In genomic region chr4:52640808-52641595, GRCh38 we compare ENCODE assay signal across 12 cellular contexts. TPM values are rescaled to one million over a fixed set of nuclear protein-coding genes. Genes with fewer than 3 reads are reported as not detected.
DNase-seq lines count a peak whose midpoint lies in the region; TF ChIP-seq lines count a peak whose summit lies in the region.
"Had no signal": no experiment of that assay in that cellular context is flagged by ENCODE, and none has a peak within 500 bp of the region (broad histone marks: within the 10 kb centered on the region; RNA-seq: fewer than 3 reads in every experiment).

No MANE protein-coding gene starts in this region.

- H3K9me3 ChIP-seq in testis: no peaks in the 10 kb centered on the region
- H3K9me3 ChIP-seq in CD8-positive, alpha-beta memory T cell (ENCODE audit: low read length): no peaks in the 10 kb centered on the region

- H3K27ac ChIP-seq in testis: peak overlapping the region; percentile 22 to 62
- H3K27ac ChIP-seq in CD8-positive, alpha-beta memory T cell (ENCODE audit: low read depth, low read length): no peak overlapping the region

- intact Hi-C loops in testis (cut with DNase I; ENCODE audit: low total_unique reads): no loop called here

- DNase-seq in HT1080 (ENCODE audit: low read depth) (peak; percentile 27), amniotic epithelial cell (ENCODE audit: low read depth) (peak; percentile 49), fibroblast of villous mesenchyme (ENCODE audit: low read depth) (peak; percentile 56), testis (peak; percentile 59), NCI-H748 treated with DMSO at 0.1 percent for 48 hours (lab: John Stamatoyannopoulos, UW) (no peak)
- DNase-seq in activated naive CD8-positive, alpha-beta T cell treated with anti-CD3 and anti-CD28 coated beads for 36 hours: no peak
- no peak for DNase-seq in CD8-positive, alpha-beta memory T cell
- DNase-seq: activated CD4-positive, alpha-beta T cell treated with anti-CD3 and anti-CD28 coated beads for 4 hours; activated effector memory CD4-positive, alpha-beta T cell treated with anti-CD3 and anti-CD28 coated beads, Interleukin-2, amount 50 U/mL, for 16 hours; DMS 273 treated with DMSO at 0.1 percent for 48 hours; NCI-H1092; NCI-H82 had no signal

- no peak for TF ChIP-seq POLR2A in testis (IDR thresholded peaks at IDR 0.05)

- no peak overlapping the region for H3K4me3 Mint-ChIP-seq in activated naive CD8-positive, alpha-beta T cell treated with anti-CD3 and anti-CD28 coated beads for 36 hours
- H3K4me3 Mint-ChIP-seq in CD8-positive, alpha-beta memory T cell: no peak overlapping the region

- no peaks in the 10 kb centered on the region for H3K27me3 Mint-ChIP-seq in activated naive CD8-positive, alpha-beta T cell treated with anti-CD3 and anti-CD28 coated beads for 36 hours
- H3K27me3 Mint-ChIP-seq in CD8-positive, alpha-beta memory T cell: no peaks in the 10 kb centered on the region

- CTCF ChIA-PET in CD8-positive, alpha-beta memory T cell (lab: Charles Lee): no interaction called here

- H3K36me3 ChIP-seq in testis (ENCODE audit: low read depth, missing control alignments): no peaks in the 10 kb centered on the region
- no peaks in the 10 kb centered on the region for H3K36me3 ChIP-seq in CD8-positive, alpha-beta memory T cell (ENCODE audit: insufficient read depth, low read length)

- H3K4me1 ChIP-seq in testis: peaks cover 34% of the 10 kb centered on the region
- no peaks in the 10 kb centered on the region for H3K4me1 ChIP-seq in CD8-positive, alpha-beta memory T cell (ENCODE audit: insufficient read depth, low read length)

- no peak for TF ChIP-seq CTCF in fibroblast of villous mesenchyme (IDR thresholded peaks at IDR 0.05; ENCODE audit: insufficient read depth, low read depth, low read length)
- no peak for TF ChIP-seq CTCF in testis (IDR thresholded peaks at IDR 0.05)

- no peaks in the 10 kb centered on the region for H3K9me3 Mint-ChIP-seq in activated naive CD8-positive, alpha-beta T cell treated with anti-CD3 and anti-CD28 coated beads for 36 hours
- no peaks in the 10 kb centered on the region for H3K9me3 Mint-ChIP-seq in CD8-positive, alpha-beta memory T cell

- 39 to 43% methylated on average over 7 of the region's 7 CpGs for WGBS in testis, 2 donors

- no peak overlapping the region for H3K27ac Mint-ChIP-seq in activated naive CD8-positive, alpha-beta T cell treated with anti-CD3 and anti-CD28 coated beads for 36 hours
- no peak overlapping the region for H3K27ac Mint-ChIP-seq in CD8-positive, alpha-beta memory T cell

- no peak overlapping the region for H3K4me3 ChIP-seq in fibroblast of villous mesenchyme (ENCODE audit: low read depth, low read length)
- H3K4me3 ChIP-seq in testis: no peak overlapping the region
- H3K4me3 ChIP-seq in CD8-positive, alpha-beta memory T cell (ENCODE audit: low read length): no peak overlapping the region

- no peaks in the 10 kb centered on the region for H3K27me3 ChIP-seq in testis
- H3K27me3 ChIP-seq in CD8-positive, alpha-beta memory T cell (ENCODE audit: insufficient read depth, low read length, poor library complexity, severe bottlenecking): no peaks in the 10 kb centered on the region

- peaks cover 13% of the 10 kb centered on the region for H3K4me1 Mint-ChIP-seq in activated naive CD8-positive, alpha-beta T cell treated with anti-CD3 and anti-CD28 coated beads for 36 hours
- peaks cover 15 to 58% (median 52%) of the 10 kb centered on the region in 3 donors for H3K4me1 Mint-ChIP-seq in CD8-positive, alpha-beta memory T cell

- POLR2A ChIA-PET in CD8-positive, alpha-beta memory T cell (lab: Charles Lee): no interaction called here

- H3K36me3 Mint-ChIP-seq in activated naive CD8-positive, alpha-beta T cell treated with anti-CD3 and anti-CD28 coated beads for 36 hours: no peaks in the 10 kb centered on the region
- peaks cover 0 to under 1% (median 0%) of the 10 kb centered on the region in 3 donors for H3K36me3 Mint-ChIP-seq in CD8-positive, alpha-beta memory T cell

RNA-seq across cellular contexts. Expression of gene USP46, which starts 18.1 kb away (rescaled TPM):
- total RNA-seq in HT1080 (2014; rRNA removed; shearing (Covaris generic)): 9.6 and 10.7 TPM in 2 replicates
- polyA plus RNA-seq in HT1080 (2015; cell fraction: cytosol; rRNA removed): 11.1 and 13.4 TPM in 2 replicates
- polyA plus RNA-seq in HT1080 (2015; cell fraction: nucleus; rRNA removed): 10.0 and 11.4 TPM in 2 replicates
- total RNA-seq in fibroblast of villous mesenchyme (13.5 and 19.4 TPM in 2 replicates), testis (10 to 100 TPM; 22.9 to 26.4 TPM)
- 33.9 TPM for polyA plus RNA-seq in testis (ENCODE audit: insufficient read depth, low read depth, low replicate concordance)
- 1 to 10 TPM; 6.1 TPM for total RNA-seq in activated naive CD8-positive, alpha-beta T cell treated with anti-CD3 and anti-CD28 coated beads for 36 hours
- 10 to 100 TPM; 15.6 to 16.9 TPM for total RNA-seq in CD8-positive, alpha-beta memory T cell
- 5.8 TPM for polyA plus RNA-seq in CD8-positive, alpha-beta memory T cell

Comparison
In these comparisons a context has a peak if more than half of its experiments do, and no peak if none do; other contexts are left out.
1. DNase-seq: peak in HT1080 (single experiment), amniotic epithelial cell (single experiment), fibroblast of villous mesenchyme (single experiment) and testis (single experiment); none in activated naive CD8-positive, alpha-beta T cell treated with anti-CD3 and anti-CD28 coated beads for 36 hours (single experiment), NCI-H748 treated with DMSO at 0.1 percent for 48 hours (single experiment) and CD8-positive, alpha-beta memory T cell (0 of 5).